In the genomic region with DNA sequence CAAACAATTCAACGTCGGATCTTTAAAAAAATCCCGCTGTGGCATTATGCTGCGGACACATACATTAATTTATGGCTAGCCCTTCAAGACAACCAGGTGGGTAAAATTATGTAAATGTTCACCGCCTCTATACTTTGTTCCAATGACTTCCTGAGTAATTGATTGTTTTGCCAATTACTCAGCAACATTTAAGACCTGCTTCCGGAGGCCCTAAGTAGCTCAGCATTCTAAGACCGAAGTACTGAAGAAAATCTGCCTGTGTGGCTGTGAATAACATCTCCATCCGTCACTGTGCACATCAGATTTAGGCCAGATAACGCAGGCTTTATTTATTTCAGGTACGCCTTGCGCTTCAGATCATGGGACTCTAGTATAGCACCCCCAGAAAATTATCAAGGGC, we compare ENCODE assay signal across 9 cellular contexts. TPM values are rescaled to one million over a fixed set of nuclear protein-coding genes. Genes with fewer than 3 reads are reported as not detected.
DNase-seq lines count a peak whose midpoint lies in the region; ATAC-seq, FAIRE-seq and TF ChIP-seq lines count a peak whose summit lies in the region.
"Had no signal": no experiment of that assay in that cellular context is flagged by ENCODE, and none has a peak within 500 bp of the region (broad histone marks: within the 10 kb centered on the region; RNA-seq: fewer than 3 reads in every experiment).

No MANE protein-coding gene starts in this region.

- H3K4me1 ChIP-seq in small intestine (ENCODE audit: control insufficient read depth in 2 of 2, insufficient read depth in 1 of 2, low read depth in 1 of 2, low read length in 1 of 2), result no peaks in the 10 kb centered on the region
- H3K4me1 ChIP-seq in GM23248 (ENCODE audit: insufficient read depth), result no peaks in the 10 kb centered on the region
- H3K4me1 ChIP-seq in esophagus muscularis mucosa, result peaks cover 0 to 5% (median 4%) of the 10 kb centered on the region in 4 donors

- no peak for TF ChIP-seq CTCF in WERI-Rb-1 (IDR thresholded peaks at IDR 0.05; ENCODE audit: low read depth, low read length)
- TF ChIP-seq CTCF in esophagus muscularis mucosa (IDR thresholded peaks at IDR 0.05), result no peak

- intact Hi-C loops in esophagus muscularis mucosa (cut with DNase I), result loop anchor here (2.0 to 10.0 kb wide), 2 partner anchors 20 to 82 kb away; no protein-coding TSS in a partner anchor

- no peaks in the 10 kb centered on the region for H4K20me1 ChIP-seq in GM23248 (ENCODE audit: insufficient read depth)

- no peak for FAIRE-seq in small intestine (lab: Jason Lieb, UNC)

- H3K4me3 ChIP-seq in WERI-Rb-1 (ENCODE audit: low read depth, low read length), result no peak overlapping the region
- no peak overlapping the region for H3K4me3 ChIP-seq in small intestine (ENCODE audit: low read depth in 1 of 2, low read length in 2 of 2)
- H3K4me3 ChIP-seq in GM23248, result no peak overlapping the region
- H3K4me3 ChIP-seq in esophagus muscularis mucosa, result no peak overlapping the region

- H3K4me2 ChIP-seq in GM23248 (ENCODE audit: unreplicated experiment), result no peak overlapping the region

- no peak overlapping the region for H3K9ac ChIP-seq in GM23248

- H3K79me2 ChIP-seq in GM23248 (ENCODE audit: insufficient read depth), result no peaks in the 10 kb centered on the region

- peak; percentile 38 for ATAC-seq in HG02763 (IDR thresholded peaks at IDR 0.05; ENCODE audit: unreplicated experiment)

- H3K36me3 ChIP-seq in WERI-Rb-1 (peaks cover 4% of the 10 kb centered on the region), small intestine (ENCODE audit: control insufficient read depth in 2 of 2, insufficient read depth in 2 of 2, low read length in 2 of 2) (no peaks in the 10 kb centered on the region), GM23248 (ENCODE audit: low read depth) (no peaks in the 10 kb centered on the region), esophagus muscularis mucosa (no peaks in the 10 kb centered on the region)

- TF ChIP-seq EP300 in esophagus muscularis mucosa (IDR thresholded peaks at IDR 0.05), result no peak

- no peaks in the 10 kb centered on the region for H3K9me2 ChIP-seq in GM23248 (ENCODE audit: insufficient read depth)

- no peaks in the 10 kb centered on the region for H3F3A ChIP-seq in GM23248 (ENCODE audit: insufficient read depth)

- 50 to 87% (median 66%) methylated on average over 11 of the region's 11 CpGs for WGBS in small intestine, 3 donors
- 67% methylated on average over 11 of the region's 11 CpGs for WGBS in GM23248 (ENCODE audit: low coverage in 1 of 2, low lambda C conversion rate in 2 of 2, missing lambda C conversion rate in 2 of 2), 2 experiments
- 78% methylated on average over 11 of the region's 11 CpGs for WGBS in esophagus muscularis mucosa

- no peak overlapping the region for H2AFZ ChIP-seq in GM23248

- peak overlapping the region; percentile 61 for H3K27ac ChIP-seq in WERI-Rb-1
- H3K27ac ChIP-seq in small intestine (ENCODE audit: low read depth in 1 of 2, low read length in 1 of 2), result peak overlapping the region; percentile 61 to 78
- no peak overlapping the region for H3K27ac ChIP-seq in GM23248
- no peak overlapping the region for H3K27ac ChIP-seq in esophagus muscularis mucosa (replicated peaks in 1 of 4)

- DNase-seq in activated CD4-positive, alpha-beta T cell treated with anti-CD3 and anti-CD28 coated beads for 4 hours, result peak; percentile 15 to 22
- DNase-seq in activated CD4-positive, alpha-beta T cell treated with anti-CD3 and anti-CD28 coated beads for 1 hour, result no peak
- peak; percentile 17 for DNase-seq in WERI-Rb-1
- DNase-seq in small intestine, result peak; percentile 24
- DNase-seq in GM23248, result no peak
- DNase-seq in esophagus muscularis mucosa (ENCODE audit: extremely low spot score), result no peak
- DNase-seq in hippocampal formation (lab: John Stamatoyannopoulos, UW), result no peak
- DNase-seq: kidney glomerular epithelial cell had no signal

- no peaks in the 10 kb centered on the region for H3K27me3 ChIP-seq in WERI-Rb-1 (ENCODE audit: insufficient read depth, low read depth, severe bottlenecking)
- no peaks in the 10 kb centered on the region for H3K27me3 ChIP-seq in small intestine (ENCODE audit: control insufficient read depth in 2 of 2, insufficient read depth in 2 of 2, low read length in 2 of 2)
- H3K27me3 ChIP-seq in GM23248 (replicated peaks; ENCODE audit: insufficient read depth), result no peaks in the 10 kb centered on the region; the same call in 1 of the 2 replicates
- no peaks in the 10 kb centered on the region for H3K27me3 ChIP-seq in esophagus muscularis mucosa

- TF ChIP-seq POLR2A in esophagus muscularis mucosa (IDR thresholded peaks at IDR 0.05; ENCODE audit: low read depth), result no peak

- H3K9me3 ChIP-seq in WERI-Rb-1 (ENCODE audit: severe bottlenecking) (peaks cover 6% of the 10 kb centered on the region), small intestine (ENCODE audit: control insufficient read depth, low read depth) (no peaks in the 10 kb centered on the region), GM23248 (ENCODE audit: low read depth) (no peaks in the 10 kb centered on the region), esophagus muscularis mucosa (no peaks in the 10 kb centered on the region)

- in situ Hi-C loops in GM23248 (cut with MboI), result loop anchor here (10.0 kb wide), 1 partner anchor 322 kb away; a partner anchor contains a TSS

RNA-seq across cellular contexts. Expression of a gene that starts 23.3 kb away (rescaled TPM):
- 10 to 100 TPM; 30.2 to 32.4 (median 31.6) TPM for polyA plus RNA-seq in small intestine
- total RNA-seq in GM23248 (2014; rRNA removed; shearing (Covaris generic)), result 0.32 TPM in 1 of 2 replicates, not detected in the other
- 0.27 and 0.85 TPM in 2 replicates for polyA plus RNA-seq in GM23248 (2016; fragmentation: Nextera tagmentation; extraction: Ambion mirVana)
- 1 to 10 TPM; 1.7 to 5.1 (median 2.7) TPM for total RNA-seq in esophagus muscularis mucosa

RNA-seq across cellular contexts. Expression of a gene that starts 39.3 kb away (rescaled TPM):
- 1 to 10 TPM; 1.1 to 1.6 (median 1.3) TPM for polyA plus RNA-seq in small intestine
- total RNA-seq in GM23248 (2014; rRNA removed; shearing (Covaris generic)), result not detected in 2 replicates
- polyA plus RNA-seq in GM23248 (2016; fragmentation: Nextera tagmentation; extraction: Ambion mirVana), result 0.14 TPM in 1 of 2 replicates, not detected in the other
- 1 to 10 TPM; 1.1 to 4.2 (median 2.6) TPM for total RNA-seq in esophagus muscularis mucosa

RNA-seq across cellular contexts. Expression of a gene that starts 43.5 kb away (rescaled TPM):
- polyA plus RNA-seq in small intestine, result 1 to 10 TPM in 1 of 3 donors, under 1 TPM in 2; 0.22 to 1.4 (median 0.95) TPM
- total RNA-seq in GM23248 (2014; rRNA removed; shearing (Covaris generic)), result not detected in 2 replicates
- polyA plus RNA-seq in GM23248 (2016; fragmentation: Nextera tagmentation; extraction: Ambion mirVana), result not detected in 2 replicates
- 1 to 10 TPM; 1.3 to 2.5 (median 1.8) TPM for total RNA-seq in esophagus muscularis mucosa

Comparison
In these comparisons a context has a peak if more than half of its experiments do, and no peak if none do; other contexts are left out.
1. DNase-seq: peak in activated CD4-positive, alpha-beta T cell treated with anti-CD3 and anti-CD28 coated beads for 4 hours (2 of 2), WERI-Rb-1 (single experiment) and small intestine (single experiment); none in activated CD4-positive, alpha-beta T cell treated with anti-CD3 and anti-CD28 coated beads for 1 hour (single experiment), GM23248 (single experiment), esophagus muscularis mucosa (single experiment) and hippocampal formation (0 of 2).
2. H3K27ac ChIP-seq: peak in WERI-Rb-1 (single experiment) and small intestine (2 of 2); none in GM23248 (single experiment) and esophagus muscularis mucosa (0 of 4).